Comparison of ENCODE assay signal across 1 cellular context in the genomic region with DNA sequence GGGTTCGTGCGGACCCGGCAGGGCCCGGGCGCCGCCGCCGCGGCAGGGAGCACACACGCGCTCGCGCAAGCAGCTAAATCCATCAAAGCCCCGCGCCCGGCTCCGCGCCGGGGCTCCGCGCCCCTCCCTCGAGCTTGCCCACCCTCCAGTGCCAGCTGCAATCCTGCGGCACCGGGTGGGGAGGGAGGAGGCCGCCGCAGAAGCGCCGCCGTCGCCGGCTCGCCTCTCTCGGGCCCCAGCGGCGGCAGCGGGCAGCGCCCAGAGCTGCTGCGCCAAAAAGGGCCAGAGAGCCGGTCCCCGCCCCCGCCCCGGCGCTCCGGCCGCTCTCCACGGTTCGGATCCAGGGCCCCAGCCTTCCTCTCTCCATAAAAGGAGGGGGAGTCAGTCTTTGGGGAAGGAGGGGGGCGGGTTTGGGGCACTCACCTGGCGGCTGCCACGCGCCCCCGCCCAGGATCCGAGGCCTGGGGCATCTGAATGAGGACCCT.
TF ChIP-seq lines count a peak whose summit lies in the region.

No MANE protein-coding gene starts in this region.

TF ChIP-seq in WTC11, 78 proteins besides CTCF, POLR2A, EP300 and RAD21 (continued from another document):
- TF ChIP-seq ARID4B (CRISPR knock-in tag; IDR thresholded peaks at IDR 0.05; ENCODE audit: borderline replicate concordance): peak; percentile 19; the same call in 1 of the 2 replicates
- 0 out of 2 replicates have a peak, but pooled peaks have one; percentile 29 for TF ChIP-seq ZNF219 (CRISPR knock-in tag; IDR thresholded peaks at IDR 0.05; ENCODE audit: borderline replicate concordance)
- TF ChIP-seq, protein P1, sequence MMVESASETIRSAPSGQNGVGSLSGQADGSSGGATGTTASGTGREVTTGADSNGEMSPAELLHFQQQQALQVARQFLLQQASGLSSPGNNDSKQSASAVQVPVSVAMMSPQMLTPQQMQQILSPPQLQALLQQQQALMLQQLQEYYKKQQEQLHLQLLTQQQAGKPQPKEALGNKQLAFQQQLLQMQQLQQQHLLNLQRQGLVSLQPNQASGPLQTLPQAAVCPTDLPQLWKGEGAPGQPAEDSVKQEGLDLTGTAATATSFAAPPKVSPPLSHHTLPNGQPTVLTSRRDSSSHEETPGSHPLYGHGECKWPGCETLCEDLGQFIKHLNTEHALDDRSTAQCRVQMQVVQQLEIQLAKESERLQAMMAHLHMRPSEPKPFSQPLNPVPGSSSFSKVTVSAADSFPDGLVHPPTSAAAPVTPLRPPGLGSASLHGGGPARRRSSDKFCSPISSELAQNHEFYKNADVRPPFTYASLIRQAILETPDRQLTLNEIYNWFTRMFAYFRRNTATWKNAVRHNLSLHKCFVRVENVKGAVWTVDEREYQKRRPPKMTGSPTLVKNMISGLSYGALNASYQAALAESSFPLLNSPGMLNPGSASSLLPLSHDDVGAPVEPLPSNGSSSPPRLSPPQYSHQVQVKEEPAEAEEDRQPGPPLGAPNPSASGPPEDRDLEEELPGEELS (CRISPR knock-in tag; IDR thresholded peaks at IDR 0.05): 0 out of 2 replicates have a peak, but pooled peaks have one; percentile 39
- no peak for TF ChIP-seq IRF1 (CRISPR knock-in tag; IDR thresholded peaks at IDR 0.05)
- TF ChIP-seq, protein P2, sequence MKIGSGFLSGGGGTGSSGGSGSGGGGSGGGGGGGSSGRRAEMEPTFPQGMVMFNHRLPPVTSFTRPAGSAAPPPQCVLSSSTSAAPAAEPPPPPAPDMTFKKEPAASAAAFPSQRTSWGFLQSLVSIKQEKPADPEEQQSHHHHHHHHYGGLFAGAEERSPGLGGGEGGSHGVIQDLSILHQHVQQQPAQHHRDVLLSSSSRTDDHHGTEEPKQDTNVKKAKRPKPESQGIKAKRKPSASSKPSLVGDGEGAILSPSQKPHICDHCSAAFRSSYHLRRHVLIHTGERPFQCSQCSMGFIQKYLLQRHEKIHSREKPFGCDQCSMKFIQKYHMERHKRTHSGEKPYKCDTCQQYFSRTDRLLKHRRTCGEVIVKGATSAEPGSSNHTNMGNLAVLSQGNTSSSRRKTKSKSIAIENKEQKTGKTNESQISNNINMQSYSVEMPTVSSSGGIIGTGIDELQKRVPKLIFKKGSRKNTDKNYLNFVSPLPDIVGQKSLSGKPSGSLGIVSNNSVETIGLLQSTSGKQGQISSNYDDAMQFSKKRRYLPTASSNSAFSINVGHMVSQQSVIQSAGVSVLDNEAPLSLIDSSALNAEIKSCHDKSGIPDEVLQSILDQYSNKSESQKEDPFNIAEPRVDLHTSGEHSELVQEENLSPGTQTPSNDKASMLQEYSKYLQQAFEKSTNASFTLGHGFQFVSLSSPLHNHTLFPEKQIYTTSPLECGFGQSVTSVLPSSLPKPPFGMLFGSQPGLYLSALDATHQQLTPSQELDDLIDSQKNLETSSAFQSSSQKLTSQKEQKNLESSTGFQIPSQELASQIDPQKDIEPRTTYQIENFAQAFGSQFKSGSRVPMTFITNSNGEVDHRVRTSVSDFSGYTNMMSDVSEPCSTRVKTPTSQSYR (CRISPR knock-in tag; IDR thresholded peaks at IDR 0.05): no peak
- TF ChIP-seq, protein P3, sequence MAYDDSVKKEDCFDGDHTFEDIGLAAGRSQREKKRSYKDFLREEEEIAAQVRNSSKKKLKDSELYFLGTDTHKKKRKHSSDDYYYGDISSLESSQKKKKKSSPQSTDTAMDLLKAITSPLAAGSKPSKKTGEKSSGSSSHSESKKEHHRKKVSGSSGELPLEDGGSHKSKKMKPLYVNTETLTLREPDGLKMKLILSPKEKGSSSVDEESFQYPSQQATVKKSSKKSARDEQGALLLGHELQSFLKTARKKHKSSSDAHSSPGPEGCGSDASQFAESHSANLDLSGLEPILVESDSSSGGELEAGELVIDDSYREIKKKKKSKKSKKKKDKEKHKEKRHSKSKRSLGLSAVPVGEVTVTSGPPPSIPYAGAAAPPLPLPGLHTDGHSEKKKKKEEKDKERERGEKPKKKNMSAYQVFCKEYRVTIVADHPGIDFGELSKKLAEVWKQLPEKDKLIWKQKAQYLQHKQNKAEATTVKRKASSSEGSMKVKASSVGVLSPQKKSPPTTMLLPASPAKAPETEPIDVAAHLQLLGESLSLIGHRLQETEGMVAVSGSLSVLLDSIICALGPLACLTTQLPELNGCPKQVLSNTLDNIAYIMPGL (CRISPR knock-in tag; IDR thresholded peaks at IDR 0.05): peak; percentile 59; the same call in 1 of the 2 replicates
- no peak for TF ChIP-seq PRRX2 (CRISPR knock-in tag; IDR thresholded peaks at IDR 0.05)
- no peak for TF ChIP-seq ZNF423 (CRISPR knock-in tag; IDR thresholded peaks at IDR 0.05)
- no peak for TF ChIP-seq TEAD1 (CRISPR knock-in tag; IDR thresholded peaks at IDR 0.05)
